In genomic region chr14:25034803-25035681, GRCh38 we compare ENCODE assay signal across 1 cellular context.
TF ChIP-seq lines count a peak whose summit lies in the region.

No MANE protein-coding gene starts in this region.

TF ChIP-seq in HepG2, 621 proteins besides CTCF, POLR2A, EP300 and RAD21 (continued from another document and continues in another):
- 0 out of 2 replicates have a peak, but pooled peaks have one; percentile 59 for TF ChIP-seq HMGXB3 (CRISPR knock-in tag; IDR thresholded peaks at IDR 0.05; ENCODE audit: borderline replicate concordance)
- no peak for TF ChIP-seq ATAD3A (CRISPR knock-in tag; IDR thresholded peaks at IDR 0.05)
- peak; percentile 81 for TF ChIP-seq TCF7 (IDR thresholded peaks at IDR 0.05; ENCODE audit: low read depth)
- TF ChIP-seq ZNF577 (CRISPR knock-in tag; IDR thresholded peaks at IDR 0.05; ENCODE audit: borderline replicate concordance, low read depth), result no peak
- no peak for TF ChIP-seq PRDM4 (CRISPR knock-in tag; IDR thresholded peaks at IDR 0.05; ENCODE audit: borderline replicate concordance)
- no peak for TF ChIP-seq BORCS8-MEF2B (CRISPR knock-in tag; IDR thresholded peaks at IDR 0.05)
- no peak for TF ChIP-seq IKZF1 (IDR thresholded peaks at IDR 0.05)
- peak; percentile 79; the same call in 1 of the 2 replicates for TF ChIP-seq ZNF331 (CRISPR knock-in tag; IDR thresholded peaks at IDR 0.05)
- no peak for TF ChIP-seq RFX5 (IDR thresholded peaks at IDR 0.05; ENCODE audit: low read depth, low read length)
- TF ChIP-seq ZNF276 (CRISPR knock-in tag; IDR thresholded peaks at IDR 0.05; ENCODE audit: low read depth), result no peak
- TF ChIP-seq NFE2 (CRISPR knock-in tag; IDR thresholded peaks at IDR 0.05), result no peak
- no peak for TF ChIP-seq KLF6 (CRISPR knock-in tag; IDR thresholded peaks at IDR 0.05)
- TF ChIP-seq KAT2B (IDR thresholded peaks at IDR 0.05; ENCODE audit: borderline replicate concordance, low read depth, low read length), result no peak
- peak; percentile 79 for TF ChIP-seq SIX4 (CRISPR knock-in tag; IDR thresholded peaks at IDR 0.05)
- no peak for TF ChIP-seq KLF9 (CRISPR knock-in tag; IDR thresholded peaks at IDR 0.05; ENCODE audit: low read depth)
- TF ChIP-seq ZNF234 (CRISPR knock-in tag; conservative IDR thresholded peaks at IDR 0.05), result no peak
- peak; percentile 20; the same call in 1 of the 2 replicates for TF ChIP-seq ZSCAN9 (CRISPR knock-in tag; IDR thresholded peaks at IDR 0.05; ENCODE audit: borderline replicate concordance)
- no peak for TF ChIP-seq ZMAT5 (CRISPR knock-in tag; IDR thresholded peaks at IDR 0.05; ENCODE audit: borderline replicate concordance, low read depth)
- TF ChIP-seq ZNF629 (CRISPR knock-in tag; conservative IDR thresholded peaks at IDR 0.05), result no peak
- TF ChIP-seq ZNF704 (CRISPR knock-in tag; IDR thresholded peaks at IDR 0.05; ENCODE audit: borderline replicate concordance), result no peak
- TF ChIP-seq KIAA2018 (CRISPR knock-in tag; IDR thresholded peaks at IDR 0.05; ENCODE audit: borderline replicate concordance), result no peak
- TF ChIP-seq ZNF558 (CRISPR knock-in tag; IDR thresholded peaks at IDR 0.05; ENCODE audit: borderline replicate concordance), result no peak
- peak; percentile 61; the same call in 1 of the 2 replicates for TF ChIP-seq ZNF556 (CRISPR knock-in tag; IDR thresholded peaks at IDR 0.05; ENCODE audit: borderline replicate concordance)
- TF ChIP-seq NRL (CRISPR knock-in tag; IDR thresholded peaks at IDR 0.05; ENCODE audit: borderline replicate concordance), result no peak
- peak; percentile 88 for TF ChIP-seq SAP130 (CRISPR knock-in tag; IDR thresholded peaks at IDR 0.05; ENCODE audit: low read depth)
- TF ChIP-seq MXI1 (IDR thresholded peaks at IDR 0.05; ENCODE audit: borderline replicate concordance, low read depth, low read length), result no peak
- no peak for TF ChIP-seq KDM1A (CRISPR knock-in tag; IDR thresholded peaks at IDR 0.05)
- no peak for TF ChIP-seq HNRNPK (IDR thresholded peaks at IDR 0.05; ENCODE audit: low read depth, low read length, poor library complexity, severe bottlenecking)
- no peak for TF ChIP-seq JUND (CRISPR knock-in tag; IDR thresholded peaks at IDR 0.05)
- no peak for TF ChIP-seq TCF12 (IDR thresholded peaks at IDR 0.05)
- TF ChIP-seq TCF12 (CRISPR knock-in tag; IDR thresholded peaks at IDR 0.05), result peak; percentile 84
- 0 out of 2 replicates have a peak, but pooled peaks have one; percentile 11 for TF ChIP-seq ZNF136 (CRISPR knock-in tag; IDR thresholded peaks at IDR 0.05; ENCODE audit: low read depth)
- peak; percentile 87 for TF ChIP-seq SALL1 (CRISPR knock-in tag; IDR thresholded peaks at IDR 0.05)
- TF ChIP-seq ZFP1 (CRISPR knock-in tag; IDR thresholded peaks at IDR 0.05), result peak; percentile 61; the same call in 1 of the 2 replicates
- no peak for TF ChIP-seq ZBTB8A (CRISPR knock-in tag; IDR thresholded peaks at IDR 0.05; ENCODE audit: borderline replicate concordance, low read depth)
- no peak for TF ChIP-seq MAZ (IDR thresholded peaks at IDR 0.05; ENCODE audit: borderline replicate concordance, low read depth, low read length)
- peak; percentile 52; the same call in 1 of the 2 replicates for TF ChIP-seq MAZ (CRISPR knock-in tag; IDR thresholded peaks at IDR 0.05; ENCODE audit: low read depth)
- no peak for TF ChIP-seq TAF15 (IDR thresholded peaks at IDR 0.05; ENCODE audit: low read depth, low read length, poor library complexity, severe bottlenecking)
- no peak for TF ChIP-seq CBX1 (IDR thresholded peaks at IDR 0.05; ENCODE audit: low read depth)
- TF ChIP-seq RCOR2 (CRISPR knock-in tag; IDR thresholded peaks at IDR 0.05), result peak; percentile 85
- TF ChIP-seq ZKSCAN1 (IDR thresholded peaks at IDR 0.05; ENCODE audit: low read length), result no peak
- TF ChIP-seq SMAD9 (CRISPR knock-in tag; IDR thresholded peaks at IDR 0.05), result no peak
- TF ChIP-seq ZNF616 (CRISPR knock-in tag; IDR thresholded peaks at IDR 0.05; ENCODE audit: low read depth), result no peak
- no peak for TF ChIP-seq SNRNP70 (IDR thresholded peaks at IDR 0.05; ENCODE audit: low read depth, low read length)
- TF ChIP-seq NCOR1 (IDR thresholded peaks at IDR 0.05; ENCODE audit: borderline replicate concordance, low read length), result peak; percentile 72; the same call in 1 of the 2 replicates
- peak; percentile 35; the same call in 1 of the 2 replicates for TF ChIP-seq GATAD1 (CRISPR knock-in tag; IDR thresholded peaks at IDR 0.05)
- TF ChIP-seq ZNF652 (CRISPR knock-in tag; IDR thresholded peaks at IDR 0.05; ENCODE audit: borderline replicate concordance, low read depth), result 0 out of 2 replicates have a peak, but pooled peaks have one; percentile 41
- no peak for TF ChIP-seq ZFAT (CRISPR knock-in tag; conservative IDR thresholded peaks at IDR 0.05)
- TF ChIP-seq FLYWCH1 (CRISPR knock-in tag; IDR thresholded peaks at IDR 0.05), result no peak
- no peak for TF ChIP-seq ZFY (CRISPR knock-in tag; IDR thresholded peaks at IDR 0.05)
- TF ChIP-seq SRSF9 (IDR thresholded peaks at IDR 0.05; ENCODE audit: borderline replicate concordance, insufficient read depth, low read depth, low read length, poor library complexity, severe bottlenecking), result no peak
- no peak for TF ChIP-seq ZC3H13 (CRISPR knock-in tag; IDR thresholded peaks at IDR 0.05)
- no peak for TF ChIP-seq SAFB2 (CRISPR knock-in tag; IDR thresholded peaks at IDR 0.05; ENCODE audit: borderline replicate concordance, low read depth)
- TF ChIP-seq NKX3-1 (CRISPR knock-in tag; IDR thresholded peaks at IDR 0.05), result no peak
- TF ChIP-seq ISL2 (CRISPR knock-in tag; IDR thresholded peaks at IDR 0.05), result peak; percentile 80; the same call in 1 of the 2 replicates
